8 cellular contexts compared by ENCODE assay signal in genomic region chr19:7535993-7536685, GRCh38. TPM values are rescaled to one million over a fixed set of nuclear protein-coding genes. Genes with fewer than 3 reads are reported as not detected.
DNase-seq lines count a peak whose midpoint lies in the region; ATAC-seq and TF ChIP-seq lines count a peak whose summit lies in the region.

No MANE protein-coding gene starts in this region.

- peak overlapping the region; percentile 27 for H3K4me3 ChIP-seq in hepatocyte

- peaks cover 3 to 5% of the 10 kb centered on the region in 2 donors for H3K36me3 Mint-ChIP-seq in activated T-cell treated with anti-CD3 and anti-CD28 coated beads, Interleukin-2, amount 50 U/mL, for 72 hours (ENCODE audit: insufficient read depth in 2 of 2)
- H3K36me3 Mint-ChIP-seq in activated B cell treated with CpG ODN at 0.5 μM for 24 hours (ENCODE audit: low read depth), result peaks cover 32% of the 10 kb centered on the region
- peaks cover 26 to 31% of the 10 kb centered on the region in 2 donors for H3K36me3 Mint-ChIP-seq in stimulated activated naive B cell treated with anti-CD40 and anti-IgM and Interleukin-4, amounts not matched to agents 10 μg/mL and 1 μg/mL and 100 μg/mL, for 72 hours

- no peaks in the 10 kb centered on the region for H4K20me1 ChIP-seq in hepatocyte (ENCODE audit: insufficient read depth, poor library complexity, severe bottlenecking)

- no peak for TF ChIP-seq CTCF in activated B cell treated with CpG ODN at 0.5 μM for 24 hours (IDR thresholded peaks at IDR 0.05)
- TF ChIP-seq CTCF in hepatocyte (IDR thresholded peaks at IDR 0.05; ENCODE audit: poor library complexity), result no peak

- no peak for DNase-seq in activated T-cell treated with anti-CD3 and anti-CD28 coated beads, Interleukin-2, amount 50 U/mL, for 72 hours
- DNase-seq in activated T-cell treated with anti-CD3 and anti-CD28 coated beads, Interleukin-2, amount 50 U/mL, for 1 hour, result no peak
- DNase-seq in activated B cell treated with CpG ODN at 0.5 μM for 24 hours (no peak), hepatocyte (ENCODE audit: low spot score) (no peak), NCI-H2227 (lab: John Stamatoyannopoulos, UW; ENCODE audit: unreplicated experiment) (no peak), NCI-H226 (no peak)
- no peak for DNase-seq in stimulated activated naive B cell treated with anti-CD40 and anti-IgM and Interleukin-4, amounts not matched to agents 10 μg/mL and 1 μg/mL and 100 μg/mL, for 72 hours

- no peaks in the 10 kb centered on the region for H3K27me3 Mint-ChIP-seq in activated T-cell treated with anti-CD3 and anti-CD28 coated beads, Interleukin-2, amount 50 U/mL, for 72 hours (ENCODE audit: low read depth)
- H3K27me3 Mint-ChIP-seq in activated B cell treated with CpG ODN at 0.5 μM for 24 hours, result no peaks in the 10 kb centered on the region
- no peaks in the 10 kb centered on the region for H3K27me3 Mint-ChIP-seq in stimulated activated naive B cell treated with anti-CD40 and anti-IgM and Interleukin-4, amounts not matched to agents 10 μg/mL and 1 μg/mL and 100 μg/mL, for 72 hours

- H2AFZ ChIP-seq in hepatocyte, result peak overlapping the region; percentile 74

- no peaks in the 10 kb centered on the region for H3K9me3 Mint-ChIP-seq in activated T-cell treated with anti-CD3 and anti-CD28 coated beads, Interleukin-2, amount 50 U/mL, for 72 hours
- H3K9me3 Mint-ChIP-seq in activated B cell treated with CpG ODN at 0.5 μM for 24 hours, result no peaks in the 10 kb centered on the region
- no peaks in the 10 kb centered on the region for H3K9me3 Mint-ChIP-seq in stimulated activated naive B cell treated with anti-CD40 and anti-IgM and Interleukin-4, amounts not matched to agents 10 μg/mL and 1 μg/mL and 100 μg/mL, for 72 hours

- peaks cover 20% of the 10 kb centered on the region for H3K4me1 Mint-ChIP-seq in activated T-cell treated with anti-CD3 and anti-CD28 coated beads, Interleukin-2, amount 50 U/mL, for 72 hours (ENCODE audit: low read depth)
- peaks cover 32% of the 10 kb centered on the region for H3K4me1 Mint-ChIP-seq in activated B cell treated with CpG ODN at 0.5 μM for 24 hours
- peaks cover 17 to 34% of the 10 kb centered on the region in 2 donors for H3K4me1 Mint-ChIP-seq in stimulated activated naive B cell treated with anti-CD40 and anti-IgM and Interleukin-4, amounts not matched to agents 10 μg/mL and 1 μg/mL and 100 μg/mL, for 72 hours

- H3K27me3 ChIP-seq in hepatocyte, result no peaks in the 10 kb centered on the region

- H3K4me3 Mint-ChIP-seq in activated T-cell treated with anti-CD3 and anti-CD28 coated beads, Interleukin-2, amount 50 U/mL, for 72 hours, result peak overlapping the region; percentile 94 to 99
- peak overlapping the region; percentile 94 for H3K4me3 Mint-ChIP-seq in activated B cell treated with CpG ODN at 0.5 μM for 24 hours
- peak overlapping the region; percentile 98 to 99 for H3K4me3 Mint-ChIP-seq in stimulated activated naive B cell treated with anti-CD40 and anti-IgM and Interleukin-4, amounts not matched to agents 10 μg/mL and 1 μg/mL and 100 μg/mL, for 72 hours

- H3K79me2 ChIP-seq in hepatocyte, result no peaks in the 10 kb centered on the region

- CTCF ChIA-PET in activated B cell treated with CpG ODN at 0.5 μM for 24 hours (lab: Charles Lee), result no interaction called here

- H3K9me3 ChIP-seq in hepatocyte (ENCODE audit: low read depth), result no peaks in the 10 kb centered on the region

- ATAC-seq in activated T-cell treated with anti-CD3 and anti-CD28 coated beads, Interleukin-2, amount 50 U/mL, for 72 hours (replicated peaks in 1 of 2), result no peak
- ATAC-seq in activated B cell treated with CpG ODN at 0.5 μM for 24 hours (ENCODE audit: low read depth), result peak; percentile 0
- peak; percentile 1 to 3 for ATAC-seq in stimulated activated naive B cell treated with anti-CD40 and anti-IgM and Interleukin-4, amounts not matched to agents 10 μg/mL and 1 μg/mL and 100 μg/mL, for 72 hours (replicated peaks)
- ATAC-seq in GM19035 (IDR thresholded peaks at IDR 0.05; ENCODE audit: unreplicated experiment), result no peak

- POLR2A ChIA-PET in activated B cell treated with CpG ODN at 0.5 μM for 24 hours (lab: Charles Lee), result interaction anchor here (0.6 to 3.3 kb wide), 3 partner anchors 14 to 727 kb away, joined by 3 to 37 read pairs (median 4); partner anchors contain the start of genes MCOLN1 and PEX11G

- WGBS in hepatocyte (ENCODE audit: low lambda C conversion rate, missing lambda C conversion rate), result 49% methylated on average over 18 of the region's 30 CpGs

- peak overlapping the region; percentile 97 for H3K4me2 ChIP-seq in hepatocyte

- peak overlapping the region; percentile 64 for H3K27ac Mint-ChIP-seq in activated T-cell treated with anti-CD3 and anti-CD28 coated beads, Interleukin-2, amount 50 U/mL, for 72 hours
- peak overlapping the region; percentile 91 for H3K27ac Mint-ChIP-seq in activated B cell treated with CpG ODN at 0.5 μM for 24 hours
- peak overlapping the region; percentile 98 for H3K27ac Mint-ChIP-seq in stimulated activated naive B cell treated with anti-CD40 and anti-IgM and Interleukin-4, amounts not matched to agents 10 μg/mL and 1 μg/mL and 100 μg/mL, for 72 hours

- H3K9me2 ChIP-seq in hepatocyte (replicated peaks; ENCODE audit: insufficient read depth), result no peaks in the 10 kb centered on the region

- intact Hi-C loops in activated B cell treated with CpG ODN at 0.5 μM for 24 hours (cut with micrococcal nuclease), result loop anchor here (1.0 to 10.0 kb wide), 7 partner anchors 15 to 1631 kb away; partner anchors contain the start of genes CTXN1, NDUFA11, PET100 and PEX11G

- no peak overlapping the region for H3K27ac ChIP-seq in hepatocyte

- H3K36me3 ChIP-seq in hepatocyte (replicated peaks; ENCODE audit: insufficient read depth, low read depth), result no peaks in the 10 kb centered on the region

- H3K4me1 ChIP-seq in hepatocyte (ENCODE audit: insufficient read depth), result no peaks in the 10 kb centered on the region

RNA-seq across cellular contexts. Expression of gene PNPLA6, which starts 0.6 kb away (rescaled TPM):
- 100 to 1,000 TPM; 102 to 144 TPM for total RNA-seq in activated T-cell treated with anti-CD3 and anti-CD28 coated beads, Interleukin-2, amount 50 U/mL, for 72 hours
- total RNA-seq in activated B cell treated with CpG ODN at 0.5 μM for 24 hours (110 and 116 TPM in 2 replicates), hepatocyte (39.9 and 43.0 TPM in 2 replicates)
- polyA plus RNA-seq in hepatocyte, result 49.7 and 50.5 TPM in 2 replicates

RNA-seq across cellular contexts. Expression of gene MCOLN1, which starts 13.7 kb away (rescaled TPM):
- 10 to 100 TPM in 1 of 2 donors, 1 to 10 TPM in 1; 9.5 to 11.8 TPM for total RNA-seq in activated T-cell treated with anti-CD3 and anti-CD28 coated beads, Interleukin-2, amount 50 U/mL, for 72 hours
- total RNA-seq in activated B cell treated with CpG ODN at 0.5 μM for 24 hours (13.4 and 13.7 TPM in 2 replicates), hepatocyte (15.5 and 19.0 TPM in 2 replicates)
- 55.5 and 60.5 TPM in 2 replicates for polyA plus RNA-seq in hepatocyte

RNA-seq across cellular contexts. Expression of gene ZNF358, which starts 20.2 kb away (rescaled TPM):
- total RNA-seq in activated T-cell treated with anti-CD3 and anti-CD28 coated beads, Interleukin-2, amount 50 U/mL, for 72 hours, result 10 to 100 TPM; 13.6 to 14.1 TPM
- total RNA-seq in activated B cell treated with CpG ODN at 0.5 μM for 24 hours, result 13.5 and 16.9 TPM in 2 replicates
- total RNA-seq in hepatocyte, result 39.9 and 44.1 TPM in 2 replicates
- 37.8 and 43.4 TPM in 2 replicates for polyA plus RNA-seq in hepatocyte

RNA-seq across cellular contexts. Expression of gene PEX11G, which starts 47.3 kb away (rescaled TPM):
- 1 to 10 TPM; 1.1 to 3.4 TPM for total RNA-seq in activated T-cell treated with anti-CD3 and anti-CD28 coated beads, Interleukin-2, amount 50 U/mL, for 72 hours
- 0.61 and 1.0 TPM in 2 replicates for total RNA-seq in activated B cell treated with CpG ODN at 0.5 μM for 24 hours
- 4.1 and 6.2 TPM in 2 replicates for total RNA-seq in hepatocyte
- polyA plus RNA-seq in hepatocyte, result 10.3 and 10.6 TPM in 2 replicates

RNA-seq across cellular contexts. Expression of gene CAMSAP3, which starts 59.5 kb away (rescaled TPM):
- total RNA-seq in activated T-cell treated with anti-CD3 and anti-CD28 coated beads, Interleukin-2, amount 50 U/mL, for 72 hours, result 1 to 10 TPM; 1.7 to 2.0 TPM
- 0.64 and 0.80 TPM in 2 replicates for total RNA-seq in activated B cell treated with CpG ODN at 0.5 μM for 24 hours
- 15.1 and 22.8 TPM in 2 replicates for total RNA-seq in hepatocyte
- 52.6 and 58.5 TPM in 2 replicates for polyA plus RNA-seq in hepatocyte

Comparison
In these comparisons a context has a peak if more than half of its experiments do, and no peak if none do; other contexts are left out.
1. ATAC-seq: peak in activated B cell treated with CpG ODN at 0.5 μM for 24 hours (single experiment) and stimulated activated naive B cell treated with anti-CD40 and anti-IgM and Interleukin-4, amounts not matched to agents 10 μg/mL and 1 μg/mL and 100 μg/mL, for 72 hours (2 of 2); none in activated T-cell treated with anti-CD3 and anti-CD28 coated beads, Interleukin-2, amount 50 U/mL, for 72 hours (0 of 2) and GM19035 (single experiment).
2. Peak in every context shown above with its lines, with median percentiles within 50 percentile points of each other: H3K27ac Mint-ChIP-seq and H3K4me3 Mint-ChIP-seq.